ENCODE assay signal across 8 cellular contexts in genomic region chr2:118014492-118014824, GRCh38. TPM values are rescaled to one million over a fixed set of nuclear protein-coding genes. Genes with fewer than 3 reads are reported as not detected.
DNase-seq lines count a peak whose midpoint lies in the region; ATAC-seq, FAIRE-seq and TF ChIP-seq lines count a peak whose summit lies in the region.

No MANE protein-coding gene starts in this region.

- FAIRE-seq in H1 (lab: Jason Lieb, UNC), result no peak

- H4K8ac ChIP-seq in H1 (ENCODE audit: extremely low read depth, insufficient read depth, low read length), result 0 out of 2 replicates have a peak overlapping the region, but pooled peaks have one; percentile 76

- H3K23me2 ChIP-seq in H1 (ENCODE audit: low read depth, low read length), result peaks cover 12% of the 10 kb centered on the region

- no peak for TF ChIP-seq EP300 in H1 (IDR thresholded peaks at IDR 0.05; ENCODE audit: borderline replicate concordance in 1 of 2, low read depth in 2 of 2, low read length in 2 of 2)

- H2BK5ac ChIP-seq in H1 (ENCODE audit: low read depth, low read length), result no peak overlapping the region

- no peaks in the 10 kb centered on the region for H3F3A ChIP-seq in PC-3 (ENCODE audit: low read length, unreplicated experiment)

- DNase-seq in GM06990 (ENCODE audit: extremely low read depth, insufficient read length), result no peak
- DNase-seq in PC-3, result no peak
- DNase-seq in H1 (ENCODE audit: low read depth in 1 of 2, low spot score in 2 of 2), result no peak
- no peak for DNase-seq in activated CD4-positive, CD25-positive, alpha-beta regulatory T cell treated with anti-CD3 and anti-CD28 coated beads, Interleukin-2, amount 50 U/mL, for 72 hours
- DNase-seq in left lobe of liver (ENCODE audit: low spot score), result no peak

- H3K27ac ChIP-seq in PC-3 (ENCODE audit: low read length) (no peak overlapping the region), H1 (ENCODE audit: low read depth, low read length) (no peak overlapping the region)

- peak overlapping the region; percentile 28 for H3K14ac ChIP-seq in H1 (ENCODE audit: insufficient read length)

- H3K9ac ChIP-seq in PC-3 (ENCODE audit: low read length), result peak overlapping the region; percentile 91
- H3K9ac ChIP-seq in H1 (replicated peaks in 1 of 4; ENCODE audit: extremely low read depth in 1 of 4, low read depth in 3 of 4, low read length in 3 of 4), result peak overlapping the region in 3 of 4 experiments; percentile 9 to 76 (median 23); a peak in 1 of 7 replicates

- no peaks in the 10 kb centered on the region for H3K9me2 ChIP-seq in PC-3 (replicated peaks; ENCODE audit: low read length)

- no peak for TF ChIP-seq RAD21 in H1 (IDR thresholded peaks at IDR 0.05 in 1 of 2, conservative IDR thresholded peaks at IDR 0.05 in 1 of 2; ENCODE audit: low read depth in 2 of 2, low read length in 2 of 2)

- ATAC-seq in PC-3, result peak; percentile 28
- ATAC-seq in HG03354 (IDR thresholded peaks at IDR 0.05; ENCODE audit: poor library complexity, severe bottlenecking, unreplicated experiment), result no peak
- ATAC-seq in left lobe of liver, result no peak
- ATAC-seq in HG03469 (IDR thresholded peaks at IDR 0.05; ENCODE audit: unreplicated experiment), result no peak

- no peak overlapping the region for H3K4ac ChIP-seq in H1 (replicated peaks; ENCODE audit: insufficient read length, low read depth, low read length)

- H3K79me1 ChIP-seq in H1 (ENCODE audit: low read depth, low read length), result 0 out of 2 replicates have a peak, but pooled peaks cover 2% of the 10 kb centered on the region

- H4K20me1 ChIP-seq in PC-3 (ENCODE audit: low read length) (peaks cover 24% of the 10 kb centered on the region), H1 (replicated peaks in 1 of 2; ENCODE audit: control insufficient read depth in 1 of 2, insufficient read depth in 2 of 2, low read length in 2 of 2) (peaks cover 0 to 3% of the 10 kb centered on the region in 2 experiments)

- H3K4me3 ChIP-seq in GM06990 (replicated peaks; ENCODE audit: low read depth, low read length) (peak overlapping the region; percentile 76), PC-3 (ENCODE audit: low read length) (peak overlapping the region; percentile 100), H1 (ENCODE audit: extremely low read depth in 1 of 4, insufficient read depth in 2 of 4, low read depth in 3 of 4, low read length in 4 of 4) (peak overlapping the region; percentile 69 to 93 (median 84)), neuron (ENCODE audit: low read length) (peak overlapping the region; percentile 73)

- peak overlapping the region; percentile 69 for H3K56ac ChIP-seq in H1 (replicated peaks; ENCODE audit: insufficient read length, low read depth, low read length)

- peak overlapping the region; percentile 61; the same call in 1 of the 2 replicates for H2BK15ac ChIP-seq in H1 (ENCODE audit: low read length)

- no peaks in the 10 kb centered on the region for H3K36me3 ChIP-seq in GM06990 (ENCODE audit: control insufficient read depth, insufficient read depth, low read length)
- H3K36me3 ChIP-seq in PC-3 (ENCODE audit: low read depth, low read length), result no peaks in the 10 kb centered on the region
- no peaks in the 10 kb centered on the region for H3K36me3 ChIP-seq in H1 (ENCODE audit: control insufficient read depth in 2 of 4, insufficient read depth in 4 of 4, low read length in 3 of 4)
- no peaks in the 10 kb centered on the region for H3K36me3 ChIP-seq in neuron (ENCODE audit: insufficient read depth, low read length)

- TF ChIP-seq CTCF in GM06990 (IDR thresholded peaks at IDR 0.05; ENCODE audit: insufficient read depth, low read length, poor library complexity, severe bottlenecking) (no peak), PC-3 (conservative IDR thresholded peaks at IDR 0.05; ENCODE audit: low read depth, low read length) (no peak), H1 (IDR thresholded peaks at IDR 0.05; ENCODE audit: control extremely low read depth in 1 of 3, insufficient read depth in 1 of 3, low read depth in 1 of 3, low read length in 3 of 3) (no peak)

- H2BK20ac ChIP-seq in H1 (ENCODE audit: low read length), result no peak overlapping the region

- BruUV-seq in PC-3 (replicated peaks; lab: Mats Ljungman, UMichigan), result TSS peak; percentile 87

- TF ChIP-seq POLR2A in H1 (IDR thresholded peaks at IDR 0.05; ENCODE audit: control extremely low read depth in 1 of 2, low read depth in 2 of 2, low read length in 2 of 2), result no peak

- CTCF ChIA-PET in PC-3 (lab: Charles Lee), result interaction anchor here (0.9 to 1.4 kb wide), 2 partner anchors 11 to 841 kb away, joined by 3 to 5 read pairs; no protein-coding TSS in a partner anchor
- CTCF ChIA-PET in H1 (lab: Charles Lee; ENCODE audit: partially characterized antibody), result interaction anchor here (0.7 to 2.8 kb wide), 6 partner anchors 11 to 659 kb away, joined by 3 to 15 read pairs (median 3); no protein-coding TSS in a partner anchor

- peak overlapping the region; percentile 67 for H4K5ac ChIP-seq in H1 (ENCODE audit: insufficient read length, low read depth, low read length)

- H2AK5ac ChIP-seq in H1 (ENCODE audit: low read depth, low read length), result no peak overlapping the region

- H3K27me3 ChIP-seq in GM06990 (replicated peaks; ENCODE audit: control insufficient read depth, insufficient read depth, low read length), result no peaks in the 10 kb centered on the region
- no peaks in the 10 kb centered on the region for H3K27me3 ChIP-seq in PC-3 (ENCODE audit: low read length)
- peaks cover 1 to 13% (median 11%) of the 10 kb centered on the region in 4 experiments for H3K27me3 ChIP-seq in H1 (replicated peaks in 1 of 4; ENCODE audit: control insufficient read depth in 3 of 4, extremely low read depth in 1 of 4, insufficient read depth in 3 of 4, low read length in 3 of 4)
- no peaks in the 10 kb centered on the region for H3K27me3 ChIP-seq in neuron (ENCODE audit: insufficient read depth, low read length)

- peaks cover 44% of the 10 kb centered on the region for H3K79me2 ChIP-seq in PC-3 (ENCODE audit: low read length)
- H3K79me2 ChIP-seq in H1 (ENCODE audit: control insufficient read depth in 1 of 2, insufficient read depth in 2 of 2, low read length in 2 of 2), result peaks cover 0 to 30% of the 10 kb centered on the region in 2 experiments; a peak in 2 of 4 replicates

- intact Hi-C loops in PC-3 (cut with micrococcal nuclease), result no loop called here

- H2AFZ ChIP-seq in PC-3 (ENCODE audit: low read length) (peak overlapping the region; percentile 99), H1 (ENCODE audit: low read length) (peak overlapping the region; percentile 98), neuron (ENCODE audit: low read depth, low read length) (peak overlapping the region; percentile 89)

- H2BK120ac ChIP-seq in H1 (replicated peaks; ENCODE audit: low read depth, low read length), result no peak overlapping the region

- H3K4me1 ChIP-seq in PC-3 (ENCODE audit: insufficient read depth, low read length), result peaks cover 16% of the 10 kb centered on the region
- H3K4me1 ChIP-seq in H1 (replicated peaks in 1 of 4; ENCODE audit: control insufficient read depth in 3 of 4, insufficient read depth in 4 of 4, low read length in 3 of 4), result peaks cover 0 to 5% (median 1%) of the 10 kb centered on the region in 4 experiments; a peak in 3 of 7 replicates
- H3K4me1 ChIP-seq in neuron (ENCODE audit: insufficient read depth, low read length), result peaks cover 16% of the 10 kb centered on the region

- H3K9me3 ChIP-seq in PC-3 (ENCODE audit: low read length) (no peaks in the 10 kb centered on the region), H1 (ENCODE audit: insufficient read depth in 2 of 2, low read depth in 1 of 2, low read length in 1 of 2) (no peaks in the 10 kb centered on the region), neuron (ENCODE audit: low read length) (peaks cover 3% of the 10 kb centered on the region)

- WGBS in H1 (ENCODE audit: extremely low coverage in 1 of 2, insufficient coverage in 1 of 2, insufficient read length in 1 of 2, insufficient replicate concordance in 2 of 2, low coverage in 1 of 2, low lambda C conversion rate in 2 of 2, missing lambda C conversion rate in 1 of 2), 2 experiments, result 3% methylated on average over 17 of the region's 17 CpGs; no CpG with 5 or more reads in 1 of the 2 experiments

- no peak overlapping the region for H4K91ac ChIP-seq in H1 (replicated peaks; ENCODE audit: insufficient read length, low read length)

- H3K18ac ChIP-seq in H1 (ENCODE audit: extremely low read depth, low read length), result peak overlapping the region; percentile 87

- no peak overlapping the region for H2BK12ac ChIP-seq in H1 (ENCODE audit: low read depth, low read length)

- peak overlapping the region; percentile 89 for H3K23ac ChIP-seq in H1 (ENCODE audit: insufficient read length)

- POLR2A ChIA-PET in PC-3 (lab: Charles Lee; ENCODE audit: unreplicated experiment), result no interaction called here
- POLR2A ChIA-PET in H1 (lab: Charles Lee; ENCODE audit: partially characterized antibody), result interaction anchor here (1.0 to 1.2 kb wide), 3 partner anchors 11 to 74 kb away, joined by 3 to 4 read pairs (median 3); partner anchors contain the start of gene INSIG2

- H3K4me2 ChIP-seq in PC-3 (ENCODE audit: low read length) (peak overlapping the region; percentile 90), H1 (ENCODE audit: insufficient read depth in 1 of 2, low read depth in 2 of 2, low read length in 2 of 2) (peak overlapping the region; percentile 94 to 99)

TF ChIP-seq in H1, 55 proteins besides CTCF, POLR2A, EP300 and RAD21 (continues in another document):
- TF ChIP-seq BRCA1 (IDR thresholded peaks at IDR 0.05; ENCODE audit: low read depth, low read length) (no peak), SRF (IDR thresholded peaks at IDR 0.05; ENCODE audit: low read depth, low read length) (no peak)
- TF ChIP-seq, protein P1, sequence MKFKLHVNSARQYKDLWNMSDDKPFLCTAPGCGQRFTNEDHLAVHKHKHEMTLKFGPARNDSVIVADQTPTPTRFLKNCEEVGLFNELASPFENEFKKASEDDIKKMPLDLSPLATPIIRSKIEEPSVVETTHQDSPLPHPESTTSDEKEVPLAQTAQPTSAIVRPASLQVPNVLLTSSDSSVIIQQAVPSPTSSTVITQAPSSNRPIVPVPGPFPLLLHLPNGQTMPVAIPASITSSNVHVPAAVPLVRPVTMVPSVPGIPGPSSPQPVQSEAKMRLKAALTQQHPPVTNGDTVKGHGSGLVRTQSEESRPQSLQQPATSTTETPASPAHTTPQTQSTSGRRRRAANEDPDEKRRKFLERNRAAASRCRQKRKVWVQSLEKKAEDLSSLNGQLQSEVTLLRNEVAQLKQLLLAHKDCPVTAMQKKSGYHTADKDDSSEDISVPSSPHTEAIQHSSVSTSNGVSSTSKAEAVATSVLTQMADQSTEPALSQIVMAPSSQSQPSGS (IDR thresholded peaks at IDR 0.05; ENCODE audit: low read length), result no peak

RNA-seq across cellular contexts. Expression of gene CCDC93, which starts 0.6 kb away (rescaled TPM):
- total RNA-seq in PC-3 (2014; rRNA removed) (14.0 and 21.3 TPM in 2 replicates), left lobe of liver (12.1 TPM)
- total RNA-seq in H1 (2021; fragmentation: NEBNext Ultra II Directional; extraction: Animal tissue kit (Norgen Biotek cat#: 25700)), result 16.9 and 18.0 TPM in 2 replicates
- polyA plus RNA-seq in H1 (2011; rRNA removed), result 5.4 and 5.5 TPM in 2 replicates
- polyA plus RNA-seq in H1 (2011; cell fraction: cytosol; rRNA removed), result 7.3 TPM
- 23.0 TPM for polyA plus RNA-seq in H1 (2011; cell fraction: nucleus; rRNA removed)
- 8.4 to 12.8 TPM (median 11.1 TPM) in 4 replicates for polyA plus RNA-seq in H1 (2012, experiment 1 of 2)
- polyA plus RNA-seq in H1 (2012, experiment 2 of 2), result 0.50 TPM
- 15.0 TPM for polyA plus RNA-seq in H1 (2013, experiment 1 of 2)
- polyA plus RNA-seq in H1 (2013, experiment 2 of 2), result 12.5 TPM
- polyA minus RNA-seq in H1 (2011; rRNA and poly(A)+ RNA removed), result 13.9 and 20.2 TPM in 2 replicates
- 9.6 TPM for polyA minus RNA-seq in H1 (2011; cell fraction: cytosol; rRNA and poly(A)+ RNA removed)
- polyA minus RNA-seq in H1 (2011; cell fraction: nucleus; rRNA and poly(A)+ RNA removed), result 38.9 TPM
